Comparison of ENCODE assay signal across 28 cellular contexts in genomic region chr5:119177226-119177625, GRCh38.
"Had no signal": no experiment of that assay in that cellular context is flagged by ENCODE, and none has a peak within 500 bp of the region (broad histone marks: within the 10 kb centered on the region; RNA-seq: fewer than 3 reads in every experiment).

No MANE protein-coding gene starts in this region.

- FAIRE-seq: colon, endothelial cell of umbilical vein had no signal

- H3K36me3 ChIP-seq: ovary had no signal

- H3K4me2 ChIP-seq: smooth muscle cell had no signal

- H3K4me1 Mint-ChIP-seq: immature natural killer cell had no signal

- DNase-seq: central memory CD4-positive, alpha-beta T cell; effector CD8-positive, alpha-beta T cell; foreskin keratinocyte; hypothalamus; immature natural killer cell; islet precursor cell; mesenchymal stem cell; mucosa of descending colon; naive thymus-derived CD8-positive, alpha-beta T cell; occipital lobe; ovary; stimulated activated CD4-positive, alpha-beta T cell treated with anti-CD3 and anti-CD28 coated beads, Interleukin-12 subunit alpha, Interleukin-12 subunit beta, amount 100 ng/mL, for 4 hours; stimulated activated CD4-positive, alpha-beta T cell treated with anti-CD3 and anti-CD28 coated beads, Interleukin-1b, Interleukin-23, amount 100 ng/mL, for 48 hours; stimulated activated CD4-positive, alpha-beta T cell treated with anti-CD3 and anti-CD28 coated beads, Interleukin-4, amount 100 ng/mL, for 1 hour; stimulated activated CD8-positive, alpha-beta memory T cell treated with anti-CD3 and anti-CD28 coated beads, Interleukin-4, amount 100 ng/mL, for 48 hours; stimulated activated naive CD4-positive, alpha-beta T cell treated with Interleukin-2 at 50 U/mL for 16 hours; stomach; thyroid gland had no signal

- H3K27me3 ChIP-seq: esophagus muscularis mucosa, foreskin keratinocyte, ovary, right atrium auricular region, stomach, thyroid gland had no signal

- H3K9me3 Mint-ChIP-seq: immature natural killer cell; mesothelial cell of epicardium; naive thymus-derived CD8-positive, alpha-beta T cell; type B pancreatic cell had no signal

- H3K27ac ChIP-seq: esophagus muscularis mucosa, foreskin keratinocyte, ovary, right atrium auricular region, stomach, thyroid gland had no signal

- H3K4me3 ChIP-seq: esophagus muscularis mucosa, lung, mucosa of descending colon, ovary, right atrium auricular region, smooth muscle cell, stomach, thyroid gland had no signal

- H3K4me3 Mint-ChIP-seq: immature natural killer cell; mesothelial cell of epicardium; naive thymus-derived CD8-positive, alpha-beta T cell; type B pancreatic cell had no signal

- H3K27me3 Mint-ChIP-seq: naive thymus-derived CD8-positive, alpha-beta T cell; progenitor cell of endocrine pancreas; type B pancreatic cell had no signal

- ATAC-seq: foreskin keratinocyte; mucosa of descending colon; naive thymus-derived CD8-positive, alpha-beta T cell; sciatic nerve had no signal

- H3K9me3 ChIP-seq: esophagus muscularis mucosa, mucosa of descending colon, ovary, right atrium auricular region, stomach, thyroid gland had no signal

- H3K27ac Mint-ChIP-seq: immature natural killer cell, mesothelial cell of epicardium, progenitor cell of endocrine pancreas, type B pancreatic cell had no signal

- H3K4me1 ChIP-seq: esophagus muscularis mucosa, foreskin keratinocyte, right atrium auricular region, stomach, thyroid gland had no signal
